8 cellular contexts compared by ENCODE assay signal in genomic region chr7:151876112-151876898, GRCh38. TPM values are rescaled to one million over a fixed set of nuclear protein-coding genes. Genes with fewer than 3 reads are reported as not detected.
DNase-seq lines count a peak whose midpoint lies in the region; ATAC-seq and TF ChIP-seq lines count a peak whose summit lies in the region.

No MANE protein-coding gene starts in this region.

- CTCF ChIA-PET in Caco-2 (lab: Charles Lee) = interaction anchor here (1.0 to 2.9 kb wide), 3 partner anchors 13 to 64 kb away, joined by 3 to 14 read pairs (median 5); no protein-coding TSS in a partner anchor
- CTCF ChIA-PET in PC-9 (lab: Charles Lee) = interaction anchor here (1.0 kb wide), 1 partner anchor 57 kb away, joined by 4 read pairs; no protein-coding TSS in a partner anchor

- ATAC-seq in HG02870 (IDR thresholded peaks at IDR 0.05; ENCODE audit: unreplicated experiment) = peak; percentile 34
- ATAC-seq in HG02623 (IDR thresholded peaks at IDR 0.05; ENCODE audit: unreplicated experiment) = no peak

- H3K36me3 ChIP-seq in Caco-2 (ENCODE audit: control insufficient read depth, insufficient read depth, low read length) = no peaks in the 10 kb centered on the region
- H3K36me3 ChIP-seq in PC-9 (ENCODE audit: low read depth) = no peaks in the 10 kb centered on the region
- no peaks in the 10 kb centered on the region for H3K36me3 ChIP-seq in testis (ENCODE audit: low read depth, missing control alignments)

- intact Hi-C loops in Caco-2 (cut with micrococcal nuclease; ENCODE audit: unreplicated experiment) = loop anchor here (10.0 kb wide), 1 partner anchor 268 kb away; no protein-coding TSS in a partner anchor
- intact Hi-C loops in PC-9 (cut with micrococcal nuclease; ENCODE audit: unreplicated experiment) = loop anchor here (2.0 to 10.0 kb wide), 3 partner anchors 56 to 302 kb away; no protein-coding TSS in a partner anchor
- intact Hi-C loops in head of caudate nucleus (cut with DNase I) = loop anchor here (5.0 to 10.0 kb wide), 2 partner anchors 56 to 92 kb away; no protein-coding TSS in a partner anchor
- intact Hi-C loops in testis (cut with DNase I; ENCODE audit: low total_unique reads) = no loop called here

- no peaks in the 10 kb centered on the region for H4K20me1 ChIP-seq in PC-9 (ENCODE audit: insufficient read depth)

- DNase-seq in Caco-2 = peak; percentile 66 to 70
- DNase-seq in PC-9 = peak in 1 of 2 experiments; percentile 61
- peak; percentile 56 for DNase-seq in activated gamma-delta T cell treated with anti-CD3 and anti-CD28 coated beads, Interleukin-2, amount 50 U/mL, for 16 hours (ENCODE audit: low read depth)
- peak in 40 of 42 donors; percentile 38 to 85 (median 71) for DNase-seq in head of caudate nucleus
- DNase-seq in osteocyte (ENCODE audit: extremely low spot score, unreplicated experiment) = no peak
- DNase-seq in testis = peak; percentile 75

- H3K27me3 Mint-ChIP-seq in Caco-2 (ENCODE audit: insufficient read depth, unreplicated experiment) (no peaks in the 10 kb centered on the region), osteocyte (ENCODE audit: unreplicated experiment) (peaks cover 31% of the 10 kb centered on the region)

- H3K9me3 Mint-ChIP-seq in Caco-2 (ENCODE audit: unreplicated experiment) = no peaks in the 10 kb centered on the region
- no peaks in the 10 kb centered on the region for H3K9me3 Mint-ChIP-seq in osteocyte (ENCODE audit: unreplicated experiment)

- H3K4me3 ChIP-seq in Caco-2 (ENCODE audit: low read depth, low read length) = peak overlapping the region; percentile 83
- H3K4me3 ChIP-seq in PC-9 = peak overlapping the region; percentile 65
- H3K4me3 ChIP-seq in testis = peak overlapping the region; percentile 75 to 87

- peaks cover 9% of the 10 kb centered on the region; the same call in 1 of the 2 replicates for H3F3A ChIP-seq in PC-9 (ENCODE audit: insufficient read depth, low read depth)

- no peak for TF ChIP-seq CTCF in Caco-2 (IDR thresholded peaks at IDR 0.05; ENCODE audit: insufficient read depth in 1 of 2, low read depth in 1 of 2, low read length in 1 of 2, severe bottlenecking in 1 of 2, unreplicated experiment in 1 of 2)
- TF ChIP-seq CTCF in PC-9 (conservative IDR thresholded peaks at IDR 0.05) = no peak
- no peak for TF ChIP-seq CTCF in osteocyte (IDR thresholded peaks at IDR 0.05)
- TF ChIP-seq CTCF in testis (IDR thresholded peaks at IDR 0.05) = no peak

- H3K27me3 ChIP-seq in Caco-2 (replicated peaks; ENCODE audit: control insufficient read depth, insufficient read depth, low read length) (peaks cover 1% of the 10 kb centered on the region; the same call in 1 of the 2 replicates), PC-9 (ENCODE audit: insufficient read depth, low read depth) (peaks cover 5% of the 10 kb centered on the region; the same call in 1 of the 2 replicates), testis (no peaks in the 10 kb centered on the region)

- H3K4me1 ChIP-seq in Caco-2 = 0 out of 2 replicates have a peak, but pooled peaks cover 7% of the 10 kb centered on the region
- H3K4me1 ChIP-seq in PC-9 (replicated peaks; ENCODE audit: insufficient read depth) = peaks cover 6% of the 10 kb centered on the region; the same call in 1 of the 2 replicates
- H3K4me1 ChIP-seq in testis = peaks cover 12% of the 10 kb centered on the region

- no TSS peak for BruUV-seq in Caco-2 (replicated peaks; lab: Mats Ljungman, UMichigan)
- no TSS peak for BruUV-seq in PC-9 (replicated peaks; lab: Mats Ljungman, UMichigan)

- H3K4me2 ChIP-seq in PC-9 = peak overlapping the region; percentile 92

- H3K9me2 ChIP-seq in PC-9 (ENCODE audit: insufficient read depth) = no peaks in the 10 kb centered on the region

- H3K79me2 ChIP-seq in PC-9 (ENCODE audit: low read depth) = no peaks in the 10 kb centered on the region

- no peak overlapping the region for H3K27ac Mint-ChIP-seq in Caco-2 (ENCODE audit: unreplicated experiment)
- no peak overlapping the region for H3K27ac Mint-ChIP-seq in osteocyte (ENCODE audit: unreplicated experiment)

- H3K9me3 ChIP-seq in Caco-2 (no peaks in the 10 kb centered on the region), PC-9 (ENCODE audit: insufficient read depth, low read depth) (no peaks in the 10 kb centered on the region), testis (no peaks in the 10 kb centered on the region)

- H3K4me1 Mint-ChIP-seq in Caco-2 (ENCODE audit: low read depth, unreplicated experiment) = no peaks in the 10 kb centered on the region
- H3K4me1 Mint-ChIP-seq in osteocyte (ENCODE audit: unreplicated experiment) = peaks cover 10% of the 10 kb centered on the region

- H3K36me3 Mint-ChIP-seq in Caco-2 (ENCODE audit: insufficient read depth, unreplicated experiment) = no peaks in the 10 kb centered on the region
- no peaks in the 10 kb centered on the region for H3K36me3 Mint-ChIP-seq in osteocyte (ENCODE audit: unreplicated experiment)

- TF ChIP-seq POLR2A in testis (IDR thresholded peaks at IDR 0.05) = no peak

- POLR2A ChIA-PET in Caco-2 (lab: Charles Lee) (interaction anchor here (0.6 kb wide), 1 partner anchor 59 kb away, joined by 3 read pairs; no protein-coding TSS in a partner anchor), PC-9 (lab: Charles Lee; ENCODE audit: unreplicated experiment) (no interaction called here)

- H3K27ac ChIP-seq in PC-9 (no peak overlapping the region), testis (peak overlapping the region; percentile 86 to 87)

- 1 to 2% methylated on average over 48 to 67 of the region's 84 CpGs for WGBS in testis, 2 donors

- H3K4me3 Mint-ChIP-seq in Caco-2 (ENCODE audit: unreplicated experiment) (peak overlapping the region; percentile 94), osteocyte (ENCODE audit: unreplicated experiment) (peak overlapping the region; percentile 90)

- peak overlapping the region; percentile 89 for H2AFZ ChIP-seq in PC-9

RNA-seq across cellular contexts. Expression of gene PRKAG2, which starts 0.6 kb away (rescaled TPM):
- 14.7 and 15.9 TPM in 2 replicates for total RNA-seq in Caco-2 (2022)
- total RNA-seq in PC-9 (2021) = 32.6 and 37.3 TPM in 2 replicates
- 13.5 and 14.4 TPM in 2 replicates for total RNA-seq in osteocyte
- 10 to 100 TPM; 27.9 to 28.7 TPM for total RNA-seq in testis
- polyA plus RNA-seq in testis (ENCODE audit: insufficient read depth, low read depth, low replicate concordance) = 28.6 TPM
